8 cellular contexts compared by ENCODE assay signal in the genomic region with DNA sequence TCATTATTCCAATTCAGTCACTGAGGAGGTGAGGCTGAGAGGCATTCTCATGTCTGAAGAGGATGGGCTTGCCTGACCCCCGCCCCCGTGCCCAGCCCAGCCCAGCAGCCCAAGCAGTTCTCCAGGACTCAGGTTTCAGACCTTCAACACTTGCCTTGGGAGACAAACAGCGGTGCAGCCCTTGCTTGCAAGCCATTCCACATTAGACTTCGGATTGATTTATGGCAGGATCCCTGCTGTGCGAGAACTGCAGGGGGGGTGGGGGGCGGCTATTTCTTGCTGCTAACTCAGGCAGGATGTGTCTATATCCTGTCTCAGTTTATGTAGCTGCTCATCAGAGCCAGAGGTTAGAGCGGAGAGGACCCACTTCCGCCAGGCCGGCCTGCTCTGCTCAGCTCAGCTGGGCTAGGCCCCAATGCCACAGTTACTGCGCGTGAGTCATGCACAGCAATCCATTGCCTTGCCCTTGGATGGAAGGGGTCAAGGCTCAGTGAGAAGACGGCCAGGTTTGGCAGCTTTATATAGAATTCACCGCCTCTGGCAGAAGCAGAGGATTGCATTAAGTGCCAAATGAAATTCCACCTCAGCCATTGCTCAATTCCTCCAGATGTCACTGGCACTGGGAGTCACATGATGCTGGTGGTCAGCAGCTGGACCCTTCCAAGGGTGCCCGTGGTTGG. TPM values are rescaled to one million over a fixed set of nuclear protein-coding genes. Genes with fewer than 3 reads are reported as not detected.
DNase-seq lines count a peak whose midpoint lies in the region; TF ChIP-seq lines count a peak whose summit lies in the region.

No MANE protein-coding gene starts in this region.

- 25 to 26% methylated on average over 14 of the region's 14 CpGs for WGBS in ectodermal cell, 2 experiments

- H3K4me1 Mint-ChIP-seq in mesothelial cell of epicardium: peaks cover 55% of the 10 kb centered on the region

- peaks cover 39% of the 10 kb centered on the region for H3K4me1 ChIP-seq in ectodermal cell (ENCODE audit: control insufficient read depth, insufficient read depth, low read length)

- H3K4me3 ChIP-seq in H7 (ENCODE audit: insufficient read depth, low read depth, low read length): peak overlapping the region; percentile 70
- peak overlapping the region; percentile 65 for H3K4me3 ChIP-seq in ectodermal cell (ENCODE audit: insufficient read depth, low read depth, low read length)

- H3K4me3 Mint-ChIP-seq in mesothelial cell of epicardium: peak overlapping the region; percentile 84

- peak overlapping the region; percentile 91 for H3K27ac Mint-ChIP-seq in mesothelial cell of epicardium

- H3K27me3 Mint-ChIP-seq in mesothelial cell of epicardium (ENCODE audit: low read depth): no peaks in the 10 kb centered on the region

- H3K27me3 ChIP-seq in H7 (ENCODE audit: control insufficient read depth, insufficient read depth, low read length) (no peaks in the 10 kb centered on the region; the same call in 1 of the 2 replicates), ectodermal cell (ENCODE audit: control insufficient read depth, insufficient read depth, low read length, poor library complexity, severe bottlenecking) (peaks cover 7% of the 10 kb centered on the region)

- H3K36me3 Mint-ChIP-seq in mesothelial cell of epicardium: no peaks in the 10 kb centered on the region

- no peaks in the 10 kb centered on the region for H3K9me3 Mint-ChIP-seq in mesothelial cell of epicardium

- peak overlapping the region; percentile 77 for H3K27ac ChIP-seq in ectodermal cell (ENCODE audit: insufficient read depth, low read depth, low read length, poor library complexity, severe bottlenecking)

- TF ChIP-seq CTCF in mesothelial cell of epicardium (IDR thresholded peaks at IDR 0.05; ENCODE audit: unreplicated experiment): no peak

- no peaks in the 10 kb centered on the region for H3K9me3 ChIP-seq in ectodermal cell (ENCODE audit: control insufficient read depth, low read length)

- H3K36me3 ChIP-seq in H7 (replicated peaks; ENCODE audit: control insufficient read depth, insufficient read depth, low read length): no peaks in the 10 kb centered on the region
- H3K36me3 ChIP-seq in ectodermal cell (ENCODE audit: control insufficient read depth, insufficient read depth, low read length): no peaks in the 10 kb centered on the region

- DNase-seq in GM04504 (ENCODE audit: low read depth) (peak; percentile 98), H7 (peak; percentile 85), LHCN-M2 (ENCODE audit: low read depth) (peak; percentile 97), mesothelial cell of epicardium (ENCODE audit: low spot score in 2 of 2, unreplicated experiment in 2 of 2) (no peak), NCI-H2081 (lab: John Stamatoyannopoulos, UW) (no peak)
- peak; percentile 74 to 81 for DNase-seq in activated CD4-positive, alpha-beta T cell treated with anti-CD3 and anti-CD28 coated beads, Interleukin-2, amount 50 U/mL, for 48 hours
- DNase-seq in stimulated activated CD8-positive, alpha-beta memory T cell treated with anti-CD3 and anti-CD28 coated beads, Interleukin-7, amount 100 ng/mL, for 4 hours (ENCODE audit: low read depth in 2 of 2): peak; percentile 51 to 59

RNA-seq across cellular contexts. Expression of a gene that starts 1.8 kb away (rescaled TPM):
- total RNA-seq in H7 (2014; rRNA removed; shearing (Covaris generic)): 68.5 and 92.9 TPM in 2 replicates
- 38.4 and 60.9 TPM in 2 replicates for total RNA-seq in LHCN-M2 (2014; rRNA removed)
- 101 TPM for polyA plus RNA-seq in LHCN-M2 (2012)
- polyA plus RNA-seq in ectodermal cell (2013, experiment 1 of 4): 54.9 TPM
- polyA plus RNA-seq in ectodermal cell (2013, experiment 2 of 4): 40.8 TPM
- 45.2 TPM for polyA plus RNA-seq in ectodermal cell (2013, experiment 3 of 4)
- 50.6 TPM for polyA plus RNA-seq in ectodermal cell (2013, experiment 4 of 4)
- total RNA-seq in mesothelial cell of epicardium: 39.4 to 41.4 TPM (median 39.7 TPM) in 3 replicates

Comparison
In these comparisons a context has a peak if more than half of its experiments do, and no peak if none do; other contexts are left out.
1. DNase-seq: peak in GM04504 (single experiment), H7 (single experiment), LHCN-M2 (single experiment), activated CD4-positive, alpha-beta T cell treated with anti-CD3 and anti-CD28 coated beads, Interleukin-2, amount 50 U/mL, for 48 hours (2 of 2) and stimulated activated CD8-positive, alpha-beta memory T cell treated with anti-CD3 and anti-CD28 coated beads, Interleukin-7, amount 100 ng/mL, for 4 hours (2 of 2); none in mesothelial cell of epicardium (0 of 2) and NCI-H2081 (0 of 2).